Comparison of ENCODE assay signal across 8 cellular contexts in genomic region chr9:133356391-133357091, GRCh38. TPM values are rescaled to one million over a fixed set of nuclear protein-coding genes. Genes with fewer than 3 reads are reported as not detected.
DNase-seq lines count a peak whose midpoint lies in the region; ATAC-seq, FAIRE-seq and TF ChIP-seq lines count a peak whose summit lies in the region.

SURF1 (minus strand) TSS chr9:133356487; CDS start chr9:133356453, 34 bp downstream.
SURF2 (plus strand) TSS chr9:133356550; CDS start chr9:133356593, 43 bp downstream.

- peak; percentile 12 for TF ChIP-seq CTCF in chondrocyte (IDR thresholded peaks at IDR 0.05)

- H3K27ac Mint-ChIP-seq in chondrocyte (ENCODE audit: unreplicated experiment), result peak within 1 kb of the TSS; percentile 77

- FAIRE-seq in GM12892 (lab: Jason Lieb, UNC), result peak; percentile 80

- ATAC-seq in HG02885 (IDR thresholded peaks at IDR 0.05; ENCODE audit: poor library complexity, unreplicated experiment) (peak; percentile 80), HG03378 (IDR thresholded peaks at IDR 0.05; ENCODE audit: unreplicated experiment) (no peak)

- H3K27ac ChIP-seq in layer of hippocampus (ENCODE audit: low read depth, low read length), result peak within 1 kb of the TSS; percentile 21

- H3K36me3 Mint-ChIP-seq in chondrocyte (ENCODE audit: low read depth), result peaks cover 8% of the 10 kb centered on the region

- H3K4me1 Mint-ChIP-seq in chondrocyte (ENCODE audit: low read depth), result peaks cover 26% of the 10 kb centered on the region

- H3K4me3 Mint-ChIP-seq in chondrocyte (ENCODE audit: unreplicated experiment), result peak within 1 kb of the TSS; percentile 85

- H3K27me3 ChIP-seq in layer of hippocampus (ENCODE audit: control insufficient read depth, insufficient read depth, low read length), result no peaks in the 10 kb centered on the region

- DNase-seq in GM12892 (ENCODE audit: insufficient read length) (peak; percentile 92), NCI-H2196 (lab: John Stamatoyannopoulos, UW; ENCODE audit: unreplicated experiment) (peak; percentile 88), chondrocyte (ENCODE audit: low spot score) (peak; percentile 92)
- DNase-seq in activated CD4-positive, alpha-beta T cell treated with anti-CD3 and anti-CD28 coated beads for 1 hour, result peak; percentile 81
- DNase-seq in stimulated activated CD4-positive, alpha-beta T cell treated with anti-CD3 and anti-CD28 coated beads, Interleukin-1b, Interleukin-23, amount 100 ng/mL, for 1 hour (ENCODE audit: low read depth in 2 of 2), result peak; percentile 63 to 89

- no peaks in the 10 kb centered on the region for H3K27me3 Mint-ChIP-seq in chondrocyte (ENCODE audit: low read depth)

- H3K9me3 Mint-ChIP-seq in chondrocyte (ENCODE audit: low read depth), result no peaks in the 10 kb centered on the region

- peak; percentile 73 for TF ChIP-seq POLR2A in GM12892 (IDR thresholded peaks at IDR 0.05; ENCODE audit: low read depth, low read length)

RNA-seq across cellular contexts. Expression of gene SURF1, which starts in this region (rescaled TPM):
- polyA plus RNA-seq in GM12892 (2012; ENCODE audit: missing spikeins), result 23.6 TPM
- 27.2 to 31.3 TPM (median 31.0 TPM) in 3 replicates for total RNA-seq in chondrocyte

RNA-seq across cellular contexts. Expression of gene SURF2, which starts in this region (rescaled TPM):
- 17.1 TPM for polyA plus RNA-seq in GM12892 (2012; ENCODE audit: missing spikeins)
- total RNA-seq in chondrocyte, result 12.5 to 13.3 TPM (median 13.2 TPM) in 3 replicates
